In genomic region chr6:28141500-28142329, GRCh38 we compare ENCODE assay signal across 8 cellular contexts. TPM values are rescaled to one million over a fixed set of nuclear protein-coding genes. Genes with fewer than 3 reads are reported as not detected.
DNase-seq lines count a peak whose midpoint lies in the region; ATAC-seq and TF ChIP-seq lines count a peak whose summit lies in the region.

ZKSCAN8 (plus strand) TSS chr6:28141883; CDS start chr6:28148408, 6,525 bp downstream.

- intact Hi-C loops in psoas muscle (cut with DNase I) (loop anchor here (5.0 kb wide), 1 partner anchor 86 kb away; the partner anchor contains the start of gene ZSCAN9 (in 2 of the 2)), vagina (cut with DNase I) (no loop called here)

- H3K4me3 ChIP-seq in right atrium auricular region (peak within 1 kb of the TSS; percentile 78 to 81), psoas muscle (peak within 1 kb of the TSS; percentile 94), vagina (peak within 1 kb of the TSS; percentile 71 to 80)

- TF ChIP-seq CTCF in right atrium auricular region (IDR thresholded peaks at IDR 0.05) (no peak), psoas muscle (IDR thresholded peaks at IDR 0.05) (no peak), vagina (IDR thresholded peaks at IDR 0.05) (no peak)

- DNase-seq in NCI-H1930 (lab: John Stamatoyannopoulos, UW) (peak; percentile 91 to 92), T-helper 2 cell (peak; percentile 32 to 90 (median 62)), anterior cingulate cortex (lab: John Stamatoyannopoulos, UW) (peak in 57 of 58 donors; percentile 28 to 89 (median 71)), right atrium auricular region (ENCODE audit: low spot score) (peak; percentile 77), psoas muscle (peak; percentile 76 to 86), vagina (ENCODE audit: extremely low spot score in 2 of 2) (peak in 1 of 2 donors; percentile 89)

- H3K4me1 ChIP-seq in right atrium auricular region, result peaks cover 0 to 35% of the 10 kb centered on the region in 2 donors
- H3K4me1 ChIP-seq in psoas muscle, result peaks cover 23% of the 10 kb centered on the region
- peaks cover 33% of the 10 kb centered on the region for H3K4me1 ChIP-seq in vagina

- TF ChIP-seq POLR2A in GM18505 (IDR thresholded peaks at IDR 0.05; ENCODE audit: borderline replicate concordance, extremely low read depth, insufficient read depth, insufficient read length) (peak; percentile 89), vagina (IDR thresholded peaks at IDR 0.05) (no peak)

- 0 to 1% (median 0%) methylated on average over 52 of the region's 52 CpGs for WGBS in psoas muscle, 3 donors

- H3K36me3 ChIP-seq in right atrium auricular region (no peaks in the 10 kb centered on the region), psoas muscle (ENCODE audit: insufficient read depth in 1 of 2, low read depth in 1 of 2) (peaks cover 0 to 26% of the 10 kb centered on the region in 2 donors), vagina (peaks cover 0 to 5% of the 10 kb centered on the region in 2 donors)

- H3K9me3 ChIP-seq in right atrium auricular region, result no peaks in the 10 kb centered on the region
- no peaks in the 10 kb centered on the region for H3K9me3 ChIP-seq in psoas muscle
- H3K9me3 ChIP-seq in vagina, result no peaks in the 10 kb centered on the region

- H3K27ac ChIP-seq in right atrium auricular region (peak within 1 kb of the TSS; percentile 63 to 83), psoas muscle (peak within 1 kb of the TSS; percentile 84), vagina (peak within 1 kb of the TSS; percentile 74)

- ATAC-seq in GM18505 (IDR thresholded peaks at IDR 0.05; ENCODE audit: unreplicated experiment) (peak; percentile 74), HG02970 (IDR thresholded peaks at IDR 0.05; ENCODE audit: low FRiP score, unreplicated experiment) (peak; percentile 77), psoas muscle (peak; percentile 89 to 94 (median 92))

- H3K27me3 ChIP-seq in right atrium auricular region (no peaks in the 10 kb centered on the region), psoas muscle (ENCODE audit: insufficient read depth in 3 of 3, low read length in 2 of 3) (no peaks in the 10 kb centered on the region), vagina (no peaks in the 10 kb centered on the region)

RNA-seq across cellular contexts. Expression of gene ZKSCAN8, which starts in this region (rescaled TPM):
- total RNA-seq in right atrium auricular region (10 to 100 TPM; 10.4 to 13.1 TPM), psoas muscle (10 to 100 TPM in 2 of 4 donors, 1 to 10 TPM in 2; 7.7 to 12.5 (median 9.2) TPM), vagina (14.5 TPM)
- polyA plus RNA-seq in psoas muscle, result 1 to 10 TPM; 1.6 to 8.2 (median 3.1) TPM
